8 cellular contexts compared by ENCODE assay signal in genomic region chr5:118956727-118957126, GRCh38. TPM values are rescaled to one million over a fixed set of nuclear protein-coding genes. Genes with fewer than 3 reads are reported as not detected.
DNase-seq lines count a peak whose midpoint lies in the region; ATAC-seq and TF ChIP-seq lines count a peak whose summit lies in the region.

No MANE protein-coding gene starts in this region.

- no peaks in the 10 kb centered on the region for H3K27me3 ChIP-seq in left lung

- H3K4me3 ChIP-seq in retinal pigment epithelial cell (ENCODE audit: low read length) (no peak overlapping the region), left lung (no peak overlapping the region)

- ATAC-seq in left lung (no peak), GM21825 (IDR thresholded peaks at IDR 0.05; ENCODE audit: unreplicated experiment) (no peak)

- H3K4me1 ChIP-seq in left lung, result no peaks in the 10 kb centered on the region

- no peak overlapping the region for H3K27ac ChIP-seq in left lung

- TF ChIP-seq CTCF in retinal pigment epithelial cell (conservative IDR thresholded peaks at IDR 0.05; ENCODE audit: low read depth, low read length) (peak; percentile 31), left lung (IDR thresholded peaks at IDR 0.05) (no peak)

- DNase-seq in NOMO-1 treated with DMSO at 0.1 percent for 48 hours (lab: John Stamatoyannopoulos, UW; ENCODE audit: unreplicated experiment) (peak; percentile 28), NOMO-1 treated with dmso at 0.1 percent for 144 hours (lab: John Stamatoyannopoulos, UW; ENCODE audit: unreplicated experiment) (no peak), NCI-H69 (lab: John Stamatoyannopoulos, UW) (peak; percentile 62), dermis blood vessel endothelial cell (peak; percentile 27), retinal pigment epithelial cell (ENCODE audit: low read depth) (no peak), left lung (no peak), DMS153 treated with DMSO at 0.1 percent for 48 hours (lab: John Stamatoyannopoulos, UW; ENCODE audit: unreplicated experiment) (no peak)

- H3K36me3 ChIP-seq in left lung, result no peaks in the 10 kb centered on the region

- no peaks in the 10 kb centered on the region for H3K9me3 ChIP-seq in left lung

- intact Hi-C loops in left lung (cut with DNase I), result no loop called here

RNA-seq across cellular contexts. Expression of gene DTWD2, which starts 31.6 kb away (rescaled TPM):
- 3.1 and 3.2 TPM in 2 replicates for total RNA-seq in dermis blood vessel endothelial cell
- total RNA-seq in left lung, result 1 to 10 TPM; 4.9 to 6.7 TPM

Comparison
In these comparisons a context has a peak if more than half of its experiments do, and no peak if none do; other contexts are left out.
1. DNase-seq: peak in NOMO-1 treated with DMSO at 0.1 percent for 48 hours (single experiment), NCI-H69 (single experiment) and dermis blood vessel endothelial cell (single experiment); none in NOMO-1 treated with dmso at 0.1 percent for 144 hours (single experiment), retinal pigment epithelial cell (single experiment), left lung (0 of 2) and DMS153 treated with DMSO at 0.1 percent for 48 hours (single experiment).